17 cellular contexts compared by ENCODE assay signal in the genomic region with DNA sequence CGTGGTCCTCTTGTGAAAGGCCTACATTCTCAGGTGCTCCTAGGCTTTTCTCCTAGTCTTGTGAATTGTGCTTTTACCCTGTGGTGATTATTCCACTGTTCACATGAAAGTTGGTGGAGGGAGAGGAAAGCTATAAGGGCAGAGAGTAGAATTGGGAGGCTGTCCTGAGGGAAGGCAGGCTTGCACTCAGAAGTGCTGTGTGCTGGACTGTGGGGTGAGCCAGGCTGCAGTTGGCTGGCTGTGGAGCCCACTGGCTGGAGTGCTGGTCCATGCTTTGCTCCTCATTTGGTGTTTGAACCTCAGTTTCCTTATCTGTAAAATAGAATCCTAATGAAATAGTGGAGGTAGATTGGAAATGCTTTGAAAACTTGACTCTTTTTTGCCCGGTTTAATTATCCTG.
"Had no signal": no experiment of that assay in that cellular context is flagged by ENCODE, and none has a peak within 500 bp of the region (broad histone marks: within the 10 kb centered on the region; RNA-seq: fewer than 3 reads in every experiment).

No MANE protein-coding gene starts in this region.

- H3K27me3 ChIP-seq: brain microvascular endothelial cell, neural progenitor cell, ovary had no signal

- H3K4me3 ChIP-seq: neural progenitor cell, ovary, skin epidermis had no signal

- H3K27ac ChIP-seq: neural progenitor cell, ovary, skin epidermis had no signal

- H3K9ac ChIP-seq: neural progenitor cell had no signal

- H3K36me3 ChIP-seq: brain microvascular endothelial cell, neural progenitor cell, ovary had no signal

- H3K9me3 ChIP-seq: ovary had no signal

- ATAC-seq: activated CD4-positive, CD25-positive, alpha-beta regulatory T cell treated with anti-CD3 and anti-CD28 coated beads, Interleukin-2, amount 50 U/mL, for 24 hours; effector memory CD8-positive, alpha-beta T cell; left colon had no signal

- DNase-seq: activated CD4-positive, alpha-beta T cell treated with anti-CD3 and anti-CD28 coated beads, Interleukin-2, amount 50 U/mL, for 1 hour; activated naive CD4-positive, alpha-beta T cell; activated naive CD8-positive, alpha-beta T cell treated with anti-CD3 and anti-CD28 coated beads, Interleukin-2, amount 10 ng/mL, durations not matched to agents 7 days and 5 days; brain microvascular endothelial cell; cerebellar nuclear complex; dermis blood vessel endothelial cell; effector memory CD8-positive, alpha-beta T cell; foreskin melanocyte; left colon; naive B cell; ovary; stimulated activated CD4-positive, alpha-beta T cell treated with anti-CD3 and anti-CD28 coated beads, Interleukin-15, amount 100 ng/mL, for 24 hours; stimulated activated CD4-positive, alpha-beta T cell treated with anti-CD3 and anti-CD28 coated beads, Interleukin-4, amount 100 ng/mL, for 1 hour; stimulated activated naive CD4-positive, alpha-beta T cell had no signal
